ENCODE assay signal across 18 cellular contexts in the genomic region with DNA sequence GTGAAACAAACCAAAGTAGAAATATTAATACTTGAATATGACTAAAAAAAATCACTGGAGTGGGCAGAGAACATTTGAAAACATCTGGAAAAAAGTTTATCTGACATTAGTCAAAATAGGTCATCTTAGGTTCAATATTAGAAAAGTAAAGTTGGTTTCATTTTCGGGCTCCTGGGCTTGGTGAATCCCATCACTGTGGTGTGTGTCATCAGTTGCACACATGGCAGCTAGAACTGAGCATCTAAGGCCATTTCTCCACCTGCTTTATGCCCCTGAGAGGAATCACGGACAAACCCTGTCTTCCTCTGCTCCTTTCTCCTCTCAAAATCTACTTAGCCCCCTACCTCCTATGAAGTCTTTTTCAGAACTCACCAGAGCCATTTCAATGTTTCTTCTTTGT. TPM values are rescaled to one million over a fixed set of nuclear protein-coding genes. Genes with fewer than 3 reads are reported as not detected.
DNase-seq lines count a peak whose midpoint lies in the region; ATAC-seq and TF ChIP-seq lines count a peak whose summit lies in the region.
"Had no signal": no experiment of that assay in that cellular context is flagged by ENCODE, and none has a peak within 500 bp of the region (broad histone marks: within the 10 kb centered on the region; RNA-seq: fewer than 3 reads in every experiment).

No MANE protein-coding gene starts in this region.

- no peaks in the 10 kb centered on the region for H3K9me3 ChIP-seq in DND-41 (ENCODE audit: insufficient read depth, low read length, severe bottlenecking)
- H3K9me3 ChIP-seq: BLaER1 had no signal

- H3K36me3 ChIP-seq in DND-41 (ENCODE audit: insufficient read depth, low read length): no peaks in the 10 kb centered on the region
- H3K36me3 ChIP-seq: BLaER1 had no signal

- no peak overlapping the region for H3K27ac ChIP-seq in DND-41 (ENCODE audit: low read length)
- H3K27ac ChIP-seq: BLaER1, coronary artery, SK-N-MC had no signal

- H3K9ac ChIP-seq in DND-41 (ENCODE audit: low read depth, low read length): no peak overlapping the region
- H3K9ac ChIP-seq: BLaER1 had no signal

- DNase-seq in DND-41 (no peak), GM13976 (ENCODE audit: low spot score) (peak; percentile 24), NCI-H748 (lab: John Stamatoyannopoulos, UW; ENCODE audit: unreplicated experiment) (no peak), cardiac septum (ENCODE audit: low spot score) (no peak), activated gamma-delta T cell treated with Interleukin-2 at 50 U/mL for 16 hours (no peak)
- no peak for DNase-seq in activated T-helper 1 cell treated with anti-CD3 and anti-CD28 coated beads, Interleukin-12 subunit alpha, Interleukin-12 subunit beta, Interleukin-2, Interleukin-4 antibody, amounts not matched to agents 30 ng/mL and 10 ng/mL and 1 ng/mL, durations not matched to agents 14 hours and 24 hours and 36 hours (ENCODE audit: low spot score)
- DNase-seq: DMS79, head of caudate nucleus, mesenchymal stem cell, NCI-H226 had no signal

- TF ChIP-seq CTCF in DND-41 (IDR thresholded peaks at IDR 0.05; ENCODE audit: borderline replicate concordance, extremely low read depth, low read length, poor library complexity, severe bottlenecking): no peak
- no peak for TF ChIP-seq CTCF in GM13976 (IDR thresholded peaks at IDR 0.05; ENCODE audit: borderline replicate concordance, control extremely low read depth, extremely low read depth, insufficient read depth, missing control alignments)

- peak; percentile 56; the same call in 1 of the 3 replicates for ATAC-seq in DND-41 (ENCODE audit: insufficient read depth, low read depth)
- ATAC-seq in HG02852 (IDR thresholded peaks at IDR 0.05; ENCODE audit: unreplicated experiment): peak; percentile 68
- ATAC-seq in GM21515 (IDR thresholded peaks at IDR 0.05; ENCODE audit: unreplicated experiment): no peak

- H3K9me3 Mint-ChIP-seq in activated T-helper 1 cell treated with anti-CD3 and anti-CD28 coated beads, Interleukin-12 subunit alpha, Interleukin-12 subunit beta, Interleukin-2, Interleukin-4 antibody, amounts not matched to agents 30 ng/mL and 10 ng/mL and 1 ng/mL, durations not matched to agents 14 hours and 24 hours and 36 hours: no peaks in the 10 kb centered on the region
- H3K9me3 Mint-ChIP-seq: neural crest cell had no signal

- no peak overlapping the region for H2AFZ ChIP-seq in DND-41 (ENCODE audit: low read depth, low read length)

- H3K27me3 ChIP-seq in DND-41 (ENCODE audit: insufficient read depth, low read length, poor library complexity): no peaks in the 10 kb centered on the region
- H3K27me3 ChIP-seq: BLaER1 had no signal

- no peaks in the 10 kb centered on the region for H3K79me2 ChIP-seq in DND-41 (ENCODE audit: insufficient read depth, low read length)

- H3K36me3 Mint-ChIP-seq in activated T-helper 1 cell treated with anti-CD3 and anti-CD28 coated beads, Interleukin-12 subunit alpha, Interleukin-12 subunit beta, Interleukin-2, Interleukin-4 antibody, amounts not matched to agents 30 ng/mL and 10 ng/mL and 1 ng/mL, durations not matched to agents 14 hours and 24 hours and 36 hours (ENCODE audit: low read depth): peaks cover 54% of the 10 kb centered on the region

- no peaks in the 10 kb centered on the region for H4K20me1 ChIP-seq in DND-41 (ENCODE audit: insufficient read depth, low read length)
- H4K20me1 ChIP-seq: BLaER1 had no signal

- H3K27ac Mint-ChIP-seq in activated T-helper 1 cell treated with anti-CD3 and anti-CD28 coated beads, Interleukin-12 subunit alpha, Interleukin-12 subunit beta, Interleukin-2, Interleukin-4 antibody, amounts not matched to agents 30 ng/mL and 10 ng/mL and 1 ng/mL, durations not matched to agents 14 hours and 24 hours and 36 hours: peak overlapping the region; percentile 85

- intact Hi-C loops in activated T-helper 1 cell treated with anti-CD3 and anti-CD28 coated beads, Interleukin-12 subunit alpha, Interleukin-12 subunit beta, Interleukin-2, Interleukin-4 antibody, amounts not matched to agents 30 ng/mL and 10 ng/mL and 1 ng/mL, durations not matched to agents 14 hours and 24 hours and 36 hours (cut with micrococcal nuclease): loop anchor here (1.0 to 2.0 kb wide), 3 partner anchors 13 to 37 kb away; no protein-coding TSS in a partner anchor
- intact Hi-C loops in cardiac septum (cut with DNase I): no loop called here

- no peak overlapping the region for H3K4me3 ChIP-seq in DND-41 (ENCODE audit: low read depth in 1 of 2, low read length in 2 of 2)
- H3K4me3 ChIP-seq: BLaER1, coronary artery, SK-N-MC had no signal

- no peak overlapping the region for H3K4me2 ChIP-seq in DND-41 (ENCODE audit: insufficient read depth, low read length)
- H3K4me2 ChIP-seq: BLaER1 had no signal

- in situ Hi-C loops in GM13976 (cut with MboI; ENCODE audit: low sequenced_read_pairs, unreplicated experiment): no loop called here

- peaks cover 72% of the 10 kb centered on the region for H3K4me1 Mint-ChIP-seq in activated T-helper 1 cell treated with anti-CD3 and anti-CD28 coated beads, Interleukin-12 subunit alpha, Interleukin-12 subunit beta, Interleukin-2, Interleukin-4 antibody, amounts not matched to agents 30 ng/mL and 10 ng/mL and 1 ng/mL, durations not matched to agents 14 hours and 24 hours and 36 hours (ENCODE audit: low read depth)
- H3K4me1 Mint-ChIP-seq: neural crest cell had no signal

- H3K4me3 Mint-ChIP-seq in activated T-helper 1 cell treated with anti-CD3 and anti-CD28 coated beads, Interleukin-12 subunit alpha, Interleukin-12 subunit beta, Interleukin-2, Interleukin-4 antibody, amounts not matched to agents 30 ng/mL and 10 ng/mL and 1 ng/mL, durations not matched to agents 14 hours and 24 hours and 36 hours: peak overlapping the region; percentile 31
- H3K4me3 Mint-ChIP-seq: neural crest cell had no signal

- no peaks in the 10 kb centered on the region for H3K4me1 ChIP-seq in DND-41 (ENCODE audit: insufficient read depth, low read length)
- H3K4me1 ChIP-seq: BLaER1 had no signal

- H3K27me3 Mint-ChIP-seq in activated T-helper 1 cell treated with anti-CD3 and anti-CD28 coated beads, Interleukin-12 subunit alpha, Interleukin-12 subunit beta, Interleukin-2, Interleukin-4 antibody, amounts not matched to agents 30 ng/mL and 10 ng/mL and 1 ng/mL, durations not matched to agents 14 hours and 24 hours and 36 hours (ENCODE audit: insufficient read depth): no peaks in the 10 kb centered on the region

RNA-seq across cellular contexts. Expression of a gene that starts 5.5 kb away (rescaled TPM):
- 15.9 and 17.9 TPM in 2 replicates for total RNA-seq in activated T-helper 1 cell treated with anti-CD3 and anti-CD28 coated beads, Interleukin-12 subunit alpha, Interleukin-12 subunit beta, Interleukin-2, Interleukin-4 antibody, amounts not matched to agents 30 ng/mL and 10 ng/mL and 1 ng/mL, durations not matched to agents 14 hours and 24 hours and 36 hours
- 15.0 TPM for total RNA-seq in cardiac septum
- total RNA-seq: neural crest cell, renal cortical epithelial cell had no signal

RNA-seq across cellular contexts. Expression of a gene that starts 34.9 kb away (rescaled TPM):
- 501 and 509 TPM in 2 replicates for total RNA-seq in activated T-helper 1 cell treated with anti-CD3 and anti-CD28 coated beads, Interleukin-12 subunit alpha, Interleukin-12 subunit beta, Interleukin-2, Interleukin-4 antibody, amounts not matched to agents 30 ng/mL and 10 ng/mL and 1 ng/mL, durations not matched to agents 14 hours and 24 hours and 36 hours
- 246 TPM for total RNA-seq in cardiac septum

RNA-seq across cellular contexts. Expression of a gene that starts 45.8 kb away (rescaled TPM):
- total RNA-seq in activated T-helper 1 cell treated with anti-CD3 and anti-CD28 coated beads, Interleukin-12 subunit alpha, Interleukin-12 subunit beta, Interleukin-2, Interleukin-4 antibody, amounts not matched to agents 30 ng/mL and 10 ng/mL and 1 ng/mL, durations not matched to agents 14 hours and 24 hours and 36 hours: 378 and 384 TPM in 2 replicates
- total RNA-seq in cardiac septum: 1.00 TPM
- total RNA-seq: epithelial cell of proximal tubule, neural crest cell, renal cortical epithelial cell had no signal

RNA-seq across cellular contexts. Expression of a gene that starts 57.9 kb away (rescaled TPM):
- total RNA-seq in activated T-helper 1 cell treated with anti-CD3 and anti-CD28 coated beads, Interleukin-12 subunit alpha, Interleukin-12 subunit beta, Interleukin-2, Interleukin-4 antibody, amounts not matched to agents 30 ng/mL and 10 ng/mL and 1 ng/mL, durations not matched to agents 14 hours and 24 hours and 36 hours: 15.8 and 18.3 TPM in 2 replicates
- 3.6 TPM for total RNA-seq in cardiac septum
- total RNA-seq: neural crest cell had no signal

Comparison
In these comparisons a context has a peak if more than half of its experiments do, and no peak if none do; other contexts are left out.
1. RNA of a gene that starts 45.8 kb away (total RNA-seq): 378 to 384 TPM in activated T-helper 1 cell treated with anti-CD3 and anti-CD28 coated beads, Interleukin-12 subunit alpha, Interleukin-12 subunit beta, Interleukin-2, Interleukin-4 antibody, amounts not matched to agents 30 ng/mL and 10 ng/mL and 1 ng/mL, durations not matched to agents 14 hours and 24 hours and 36 hours; 1.00 TPM in cardiac septum (single experiment); every median in the first group is over 100 times any median in the second.